In genomic region chr5:151565971-151566370, GRCh38 we compare ENCODE assay signal across 27 cellular contexts. TPM values are rescaled to one million over a fixed set of nuclear protein-coding genes. Genes with fewer than 3 reads are reported as not detected.
"Had no signal": no experiment of that assay in that cellular context is flagged by ENCODE, and none has a peak within 500 bp of the region (broad histone marks: within the 10 kb centered on the region; RNA-seq: fewer than 3 reads in every experiment).

No MANE protein-coding gene starts in this region.

- DNase-seq: stimulated activated CD4-positive, alpha-beta T cell treated with anti-CD3 and anti-CD28 coated beads, Interleukin-2, amount 100 ng/mL, for 48 hours; stimulated activated CD4-positive, alpha-beta T cell treated with anti-CD3 and anti-CD28 coated beads, Interleukin-4, amount 100 ng/mL, for 1 hour; stimulated activated CD4-positive, alpha-beta T cell treated with anti-CD3 and anti-CD28 coated beads, Interleukin-4, amount 100 ng/mL, for 24 hours; stimulated activated CD4-positive, alpha-beta T cell treated with anti-CD3 and anti-CD28 coated beads, Interleukin-4, amount 100 ng/mL, for 4 hours; stimulated activated CD8-positive, alpha-beta memory T cell treated with anti-CD3 and anti-CD28 coated beads, Interleukin-4, amount 100 ng/mL, for 48 hours; stimulated activated naive B cell treated with anti-CD40 and anti-IgM and Interleukin-4, amounts not matched to agents 10 μg/mL and 1 μg/mL and 100 μg/mL, for 72 hours; stimulated activated naive CD4-positive, alpha-beta T cell; stimulated activated naive CD4-positive, alpha-beta T cell treated with Interleukin-2 at 50 U/mL for 16 hours; stimulated activated naive CD8-positive, alpha-beta T cell treated with anti-CD3 and anti-CD28 coated beads, Interleukin-15, amount 100 ng/mL, for 72 hours; stimulated activated naive CD8-positive, alpha-beta T cell treated with anti-CD3 and anti-CD28 coated beads, Interleukin-15, Interleukin-2, amounts not matched to agents 100 U/mL and 50 U/mL, for 24 hours; stomach; substantia nigra; testis; thyroid gland; tibial artery; transverse colon; trophoblast cell; upper lobe of left lung; upper lobe of right lung; uterus had no signal

- H3K27ac ChIP-seq: stomach, suprapubic skin, testis, thoracic aorta, thyroid gland, tibial artery, tibial nerve, transverse colon, upper lobe of left lung, upper lobe of right lung, uterus, vagina had no signal

- ATAC-seq: stimulated activated effector memory CD8-positive, alpha-beta T cell treated with anti-CD3 and anti-CD28 coated beads, Interleukin-12 subunit alpha, Interleukin-12 subunit beta, amount 100 ng/mL, for 72 hours; stimulated activated memory B cell treated with anti-CD40 and anti-IgM and Interleukin-4, amounts not matched to agents 10 μg/mL and 1 μg/mL and 100 μg/mL, for 72 hours; stimulated activated naive B cell treated with anti-CD40 and anti-IgM and Interleukin-4, amounts not matched to agents 10 μg/mL and 1 μg/mL and 100 μg/mL, for 72 hours; stimulated activated naive CD8-positive, alpha-beta T cell treated with anti-CD3 and anti-CD28 coated beads, Interleukin-15, amount 100 ng/mL, for 72 hours; stimulated activated naive CD8-positive, alpha-beta T cell treated with anti-CD3 and anti-CD28 coated beads, Interleukin-15, Interleukin-2, amounts not matched to agents 100 U/mL and 50 U/mL, for 24 hours; upper lobe of right lung had no signal

- H3K36me3 ChIP-seq: stomach, thoracic aorta, thyroid gland, tibial artery, tibial nerve, transverse colon, upper lobe of left lung, upper lobe of right lung, uterus, vagina had no signal

- FAIRE-seq: urothelium cell line had no signal

- H3K27me3 ChIP-seq: stomach, suprapubic skin, testis, thyroid gland, tibial artery, tibial nerve, transverse colon, upper lobe of left lung, upper lobe of right lung, uterus, vagina had no signal

- H3K4me3 ChIP-seq: stomach, suprapubic skin, testis, thoracic aorta, thyroid gland, tibial artery, tibial nerve, transverse colon, upper lobe of left lung, upper lobe of right lung, uterus, vagina had no signal

RNA-seq across cellular contexts. Expression of gene FAT2, which starts 25.2 kb away (rescaled TPM):
- total RNA-seq: transverse colon had no signal
